Comparison of ENCODE assay signal across 1 cellular context in genomic region chr1:17826165-17826488, GRCh38.
TF ChIP-seq lines count a peak whose summit lies in the region.

No MANE protein-coding gene starts in this region.

TF ChIP-seq in K562, 482 proteins besides CTCF, POLR2A, EP300 and RAD21 (continued from another document):
- TF ChIP-seq ZNF592 (IDR thresholded peaks at IDR 0.05) (no peak), FOXA3 (CRISPR knock-in tag; conservative IDR thresholded peaks at IDR 0.05 in 1 of 2, IDR thresholded peaks at IDR 0.05 in 1 of 2) (no peak), EGR1 (conservative IDR thresholded peaks at IDR 0.05) (peak; percentile 47), SAFB (IDR thresholded peaks at IDR 0.05; ENCODE audit: borderline replicate concordance, low read depth, low read length) (peak; percentile 45; the same call in 1 of the 2 replicates), ZKSCAN3 (CRISPR knock-in tag; IDR thresholded peaks at IDR 0.05) (no peak), TCF3 (CRISPR knock-in tag; IDR thresholded peaks at IDR 0.05) (no peak), SMC3 (conservative IDR thresholded peaks at IDR 0.05; ENCODE audit: insufficient read depth, low read depth, low read length) (peak; percentile 77; the same call in 1 of the 2 replicates), KAT2B (IDR thresholded peaks at IDR 0.05; ENCODE audit: low read depth, low read length) (no peak), CTBP1 (IDR thresholded peaks at IDR 0.05; ENCODE audit: borderline replicate concordance) (no peak), HMBOX1 (IDR thresholded peaks at IDR 0.05) (no peak), ZNF444 (CRISPR knock-in tag; IDR thresholded peaks at IDR 0.05) (no peak), ETS1 (conservative IDR thresholded peaks at IDR 0.05; ENCODE audit: control insufficient read depth, low read depth, low read length) (no peak), ZNF609 (CRISPR knock-in tag; IDR thresholded peaks at IDR 0.05; ENCODE audit: borderline replicate concordance) (no peak), USF1 (CRISPR knock-in tag; IDR thresholded peaks at IDR 0.05) (peak; percentile 16; the same call in 1 of the 2 replicates), NCOA4 (IDR thresholded peaks at IDR 0.05; ENCODE audit: partially characterized antibody) (no peak), CREBBP (IDR thresholded peaks at IDR 0.05; ENCODE audit: low read depth, low read length) (no peak), ZSCAN32 (CRISPR knock-in tag; IDR thresholded peaks at IDR 0.05) (no peak), RBM15 (IDR thresholded peaks at IDR 0.05; ENCODE audit: insufficient read depth, low read length) (no peak), TFAP4 (CRISPR knock-in tag; IDR thresholded peaks at IDR 0.05; ENCODE audit: borderline replicate concordance) (no peak), ZZZ3 (IDR thresholded peaks at IDR 0.05) (no peak), ZNF316 (IDR thresholded peaks at IDR 0.05) (no peak), HOXB6 (CRISPR knock-in tag; IDR thresholded peaks at IDR 0.05; ENCODE audit: borderline replicate concordance) (no peak), USF2 (CRISPR knock-in tag; IDR thresholded peaks at IDR 0.05) (peak; percentile 62), PRMT5 (CRISPR knock-in tag; IDR thresholded peaks at IDR 0.05) (no peak), ZNF354B (CRISPR knock-in tag; IDR thresholded peaks at IDR 0.05) (no peak)
